8 cellular contexts compared by ENCODE assay signal in genomic region chr6:87701676-87702588, GRCh38. TPM values are rescaled to one million over a fixed set of nuclear protein-coding genes. Genes with fewer than 3 reads are reported as not detected.
A peak's percentile ranks its signal among the peaks of the same experiment; 100 is the strongest.
DNase-seq lines count a peak whose midpoint lies in the region; ATAC-seq and TF ChIP-seq lines count a peak whose summit lies in the region.

AKIRIN2 (minus strand) TSS chr6:87702233; CDS start chr6:87701684, 549 bp downstream.

- H3K36me3 ChIP-seq in spleen, result peaks cover 0 to under 1% (median 0%) of the 10 kb centered on the region in 6 donors

- 0 to 1% (median 0%) methylated on average over 70 to 88 of the region's 88 CpGs for WGBS in spleen, 5 donors

- ATAC-seq in GM19025 (IDR thresholded peaks at IDR 0.05; ENCODE audit: low read depth, unreplicated experiment) (peak; percentile 60), HG03342 (IDR thresholded peaks at IDR 0.05; ENCODE audit: unreplicated experiment) (peak; percentile 66)
- peak; percentile 78 for ATAC-seq in central memory CD8-positive, alpha-beta T cell (replicated peaks; ENCODE audit: extremely low read depth, poor library complexity, severe bottlenecking)

- H3K4me3 ChIP-seq in AG09309 (ENCODE audit: control insufficient read depth, low read depth, low read length), result peak within 1 kb of the TSS; percentile 61
- H3K4me3 ChIP-seq in spleen, result peak within 1 kb of the TSS; percentile 61 to 93 (median 76)

- no peaks in the 10 kb centered on the region for H3K27me3 ChIP-seq in spleen (replicated peaks in 1 of 7)

- intact Hi-C loops in spleen (cut with DNase I; ENCODE audit: low total_unique reads), result no loop called here

- peaks cover 26 to 57% (median 37%) of the 10 kb centered on the region in 6 donors for H3K4me1 ChIP-seq in spleen

- H3K9me3 Mint-ChIP-seq in central memory CD8-positive, alpha-beta T cell, result no peaks in the 10 kb centered on the region

- no peaks in the 10 kb centered on the region for H3K9me3 ChIP-seq in spleen

- H3K27ac Mint-ChIP-seq in central memory CD8-positive, alpha-beta T cell (ENCODE audit: low read depth), result peak within 1 kb of the TSS; percentile 80

- peaks cover 10% of the 10 kb centered on the region for H3K36me3 Mint-ChIP-seq in central memory CD8-positive, alpha-beta T cell (ENCODE audit: insufficient read depth)

- peak; percentile 89 to 98 (median 90) for TF ChIP-seq POLR2A in spleen (IDR thresholded peaks at IDR 0.05)

- peak within 1 kb of the TSS; percentile 98 to 100 (median 99) for H3K27ac ChIP-seq in spleen

- peaks cover 40% of the 10 kb centered on the region for H3K4me1 Mint-ChIP-seq in central memory CD8-positive, alpha-beta T cell

- peak within 1 kb of the TSS; percentile 87 for H3K4me3 Mint-ChIP-seq in central memory CD8-positive, alpha-beta T cell

- DNase-seq in AG09309 (ENCODE audit: low read depth) (peak; percentile 96), NCI-H446 (lab: John Stamatoyannopoulos, UW) (peak; percentile 95 to 97), inferior parietal cortex (ENCODE audit: extremely low spot score) (peak; percentile 99), spleen (peak; percentile 98)
- peak; percentile 93 for DNase-seq in activated CD4-positive, CD25-positive, alpha-beta regulatory T cell treated with anti-CD3 and anti-CD28 coated beads, Interleukin-2, amount 50 U/mL, for 16 hours (ENCODE audit: low read depth, low spot score)
- peak; percentile 96 to 97 for DNase-seq in central memory CD8-positive, alpha-beta T cell (ENCODE audit: low spot score in 2 of 2)

- no peaks in the 10 kb centered on the region for H3K27me3 Mint-ChIP-seq in central memory CD8-positive, alpha-beta T cell

- no peak for TF ChIP-seq CTCF in AG09309 (IDR thresholded peaks at IDR 0.05; ENCODE audit: control insufficient read depth, insufficient read depth, low read depth, low read length, missing control alignments)
- TF ChIP-seq CTCF in spleen (IDR thresholded peaks at IDR 0.05 in 8 of 11, conservative IDR thresholded peaks at IDR 0.05 in 3 of 11), result peak in 1 of 11 experiments; percentile 9

RNA-seq across cellular contexts. Expression of gene AKIRIN2, which starts in this region (rescaled TPM):
- total RNA-seq in spleen, result 100 to 1,000 TPM in 2 of 7 donors, 10 to 100 TPM in 5; 61.8 to 106 (median 89.4) TPM
- 10 to 100 TPM; 35.1 to 56.2 (median 47.8) TPM for polyA plus RNA-seq in spleen

Comparison
In these comparisons a context has a peak if more than half of its experiments do, and no peak if none do; other contexts are left out.
1. Peak in every context shown above with its lines: DNase-seq, ATAC-seq, H3K4me3 ChIP-seq and H3K27ac ChIP-seq.